Comparison of ENCODE assay signal across 21 cellular contexts in the genomic region with DNA sequence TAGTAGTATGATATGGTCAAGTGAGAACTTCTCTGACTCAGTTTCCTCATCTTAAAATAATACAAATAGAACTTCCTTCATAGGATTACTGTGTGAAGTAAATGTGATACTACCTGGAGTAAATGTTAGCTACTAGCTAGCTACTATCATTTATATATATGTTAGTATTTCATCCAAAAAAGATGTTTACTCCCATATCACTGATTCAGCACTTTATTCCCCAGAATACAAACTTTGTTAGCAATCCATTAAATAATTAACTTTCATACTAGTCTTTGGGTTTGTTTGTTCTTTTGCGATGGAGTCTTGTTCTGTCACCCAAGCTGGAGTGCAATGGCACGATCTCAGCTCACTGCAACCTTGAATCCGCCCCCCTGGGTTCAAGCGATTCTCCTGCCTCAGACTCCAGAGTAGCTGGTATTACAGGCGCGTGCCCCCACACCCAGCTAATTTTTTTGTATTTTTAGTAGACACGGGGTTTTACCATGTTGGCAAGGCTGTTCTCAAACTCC. TPM values are rescaled to one million over a fixed set of nuclear protein-coding genes. Genes with fewer than 3 reads are reported as not detected.
DNase-seq lines count a peak whose midpoint lies in the region; ATAC-seq and TF ChIP-seq lines count a peak whose summit lies in the region.
"Had no signal": no experiment of that assay in that cellular context is flagged by ENCODE, and none has a peak within 500 bp of the region (broad histone marks: within the 10 kb centered on the region; RNA-seq: fewer than 3 reads in every experiment).

No MANE protein-coding gene starts in this region.

- no peak overlapping the region for H3K9ac ChIP-seq in SK-N-MC (ENCODE audit: insufficient read length)

- H3K4me3 ChIP-seq in GM23338 (no peak overlapping the region), SK-N-MC (no peak overlapping the region), ascending aorta (no peak overlapping the region)
- H3K4me3 ChIP-seq: MG63 had no signal

- H3K27me3 ChIP-seq in GM23338 (ENCODE audit: insufficient read depth) (no peaks in the 10 kb centered on the region), ascending aorta (no peaks in the 10 kb centered on the region)
- H3K27me3 ChIP-seq in CD4-positive, alpha-beta T cell (ENCODE audit: control insufficient read depth, insufficient read depth, low read length): no peaks in the 10 kb centered on the region
- H3K27me3 ChIP-seq: MG63 had no signal

- H3K4me1 ChIP-seq in GM23338 (ENCODE audit: insufficient read depth) (peaks cover 14% of the 10 kb centered on the region; the same call in 1 of the 2 replicates), ascending aorta (peaks cover 0 to 3% of the 10 kb centered on the region in 2 donors)

- H2AFZ ChIP-seq in GM23338: no peak overlapping the region

- POLR2A ChIA-PET in CD4-positive, alpha-beta T cell (lab: Charles Lee): interaction anchor here (0.6 to 1.9 kb wide), 3 partner anchors 8 to 44 kb away, joined by 3 to 5 read pairs (median 3); no protein-coding TSS in a partner anchor

- H3K27me3 Mint-ChIP-seq in GM23338 (ENCODE audit: insufficient read depth, low read depth, poor library complexity): no peaks in the 10 kb centered on the region
- no peaks in the 10 kb centered on the region for H3K27me3 Mint-ChIP-seq in CD4-positive, alpha-beta T cell
- H3K27me3 Mint-ChIP-seq: B cell; CD8-positive, alpha-beta memory T cell had no signal

- TF ChIP-seq CTCF in GM23338 (conservative IDR thresholded peaks at IDR 0.05; ENCODE audit: low read depth in 2 of 2) (no peak), ascending aorta (IDR thresholded peaks at IDR 0.05) (no peak)
- no peak for TF ChIP-seq CTCF in CD4-positive, alpha-beta T cell (IDR thresholded peaks at IDR 0.05)

- H3K36me3 Mint-ChIP-seq in GM23338 (ENCODE audit: low read depth): peaks cover 5% of the 10 kb centered on the region; the same call in 1 of the 3 replicates
- H3K36me3 Mint-ChIP-seq in stimulated activated effector memory CD8-positive, alpha-beta T cell treated with anti-CD3 and anti-CD28 coated beads, Interleukin-12 subunit alpha, Interleukin-12 subunit beta, amount 100 ng/mL, for 72 hours: peaks cover 31% of the 10 kb centered on the region
- H3K36me3 Mint-ChIP-seq in CD4-positive, alpha-beta T cell (ENCODE audit: low read depth): peaks cover 34% of the 10 kb centered on the region

- H3K9me3 Mint-ChIP-seq in GM23338: no peaks in the 10 kb centered on the region
- no peaks in the 10 kb centered on the region for H3K9me3 Mint-ChIP-seq in stimulated activated effector memory CD8-positive, alpha-beta T cell treated with anti-CD3 and anti-CD28 coated beads, Interleukin-12 subunit alpha, Interleukin-12 subunit beta, amount 100 ng/mL, for 72 hours
- no peaks in the 10 kb centered on the region for H3K9me3 Mint-ChIP-seq in CD4-positive, alpha-beta T cell
- H3K9me3 Mint-ChIP-seq: CD8-positive, alpha-beta memory T cell had no signal

- H3K36me3 ChIP-seq in GM23338 (ENCODE audit: insufficient read depth) (no peaks in the 10 kb centered on the region), SK-N-MC (ENCODE audit: insufficient read depth, low read length) (peaks cover 18% of the 10 kb centered on the region), ascending aorta (no peaks in the 10 kb centered on the region)

- H3K9me2 ChIP-seq in GM23338 (ENCODE audit: insufficient read depth): no peaks in the 10 kb centered on the region

- H3K4me2 ChIP-seq in GM23338: no peak overlapping the region

- peaks cover 3% of the 10 kb centered on the region; the same call in 1 of the 2 replicates for H3F3A ChIP-seq in GM23338 (replicated peaks; ENCODE audit: low read depth)

- ATAC-seq in GM23338: no peak
- no peak for ATAC-seq in stimulated activated effector memory CD8-positive, alpha-beta T cell treated with anti-CD3 and anti-CD28 coated beads, Interleukin-12 subunit alpha, Interleukin-12 subunit beta, amount 100 ng/mL, for 72 hours
- ATAC-seq in CD4-positive, alpha-beta T cell (ENCODE audit: poor library complexity): no peak

- H3K79me2 ChIP-seq in GM23338 (replicated peaks; ENCODE audit: insufficient read depth): peaks cover 100% of the 10 kb centered on the region

- peak overlapping the region; percentile 66; the same call in 1 of the 2 replicates for H3K27ac ChIP-seq in GM23338 (ENCODE audit: low read depth)
- H3K27ac ChIP-seq in SK-N-MC: 0 out of 2 replicates have a peak overlapping the region, but pooled peaks have one; percentile 44
- H3K27ac ChIP-seq in ascending aorta: no peak overlapping the region
- H3K27ac ChIP-seq in CD4-positive, alpha-beta T cell (ENCODE audit: low read depth, low read length): no peak overlapping the region
- H3K27ac ChIP-seq: C4-2B had no signal

- DNase-seq in GM23338 (ENCODE audit: low spot score) (no peak), SK-N-MC (ENCODE audit: low read depth, low spot score) (no peak), mesenteric fat pad (ENCODE audit: low spot score) (peak; percentile 45), SK-N-DZ (ENCODE audit: low spot score) (no peak), ascending aorta (ENCODE audit: low spot score in 2 of 2) (no peak)
- DNase-seq in stimulated activated effector memory CD8-positive, alpha-beta T cell treated with anti-CD3 and anti-CD28 coated beads, Interleukin-12 subunit alpha, Interleukin-12 subunit beta, amount 100 ng/mL, for 72 hours (ENCODE audit: low spot score in 2 of 2): no peak
- DNase-seq in CD4-positive, alpha-beta T cell: no peak
- DNase-seq: CD8-positive, alpha-beta memory T cell; DMS 273 treated with DMSO at 0.1 percent for 48 hours; DMS79 treated with DMSO at 0.1 percent for 48 hours; H7; KG1; MG63; NCI-H1105 treated with DMSO at 0.1 percent for 48 hours; NCI-H146; NCI-H1930; NCI-H446 treated with DMSO at 0.1 percent for 48 hours; NCI-H526 treated with DMSO at 0.1 percent for 48 hours; SHP77 had no signal

- peaks cover 81% of the 10 kb centered on the region for H4K20me1 ChIP-seq in GM23338 (replicated peaks; ENCODE audit: insufficient read depth)

- CTCF ChIA-PET in CD4-positive, alpha-beta T cell (lab: Charles Lee): interaction anchor here (2.3 kb wide), 1 partner anchor 9 kb away, joined by 12 read pairs; no protein-coding TSS in a partner anchor

- intact Hi-C loops in ascending aorta (cut with DNase I): no loop called here
- intact Hi-C loops in CD4-positive, alpha-beta T cell (cut with DNase I, micrococcal nuclease): no loop called here

- H3K4me3 Mint-ChIP-seq in GM23338: no peak overlapping the region
- no peak overlapping the region for H3K4me3 Mint-ChIP-seq in stimulated activated effector memory CD8-positive, alpha-beta T cell treated with anti-CD3 and anti-CD28 coated beads, Interleukin-12 subunit alpha, Interleukin-12 subunit beta, amount 100 ng/mL, for 72 hours
- H3K4me3 Mint-ChIP-seq in CD4-positive, alpha-beta T cell: no peak overlapping the region
- H3K4me3 Mint-ChIP-seq: B cell; CD8-positive, alpha-beta memory T cell had no signal

- H3K4me1 Mint-ChIP-seq in GM23338: peaks cover 6% of the 10 kb centered on the region
- peaks cover 42% of the 10 kb centered on the region for H3K4me1 Mint-ChIP-seq in stimulated activated effector memory CD8-positive, alpha-beta T cell treated with anti-CD3 and anti-CD28 coated beads, Interleukin-12 subunit alpha, Interleukin-12 subunit beta, amount 100 ng/mL, for 72 hours
- H3K4me1 Mint-ChIP-seq in CD4-positive, alpha-beta T cell (ENCODE audit: low read depth): peaks cover 56% of the 10 kb centered on the region

- H3K27ac Mint-ChIP-seq in GM23338: no peak overlapping the region
- peak overlapping the region; percentile 11 for H3K27ac Mint-ChIP-seq in stimulated activated effector memory CD8-positive, alpha-beta T cell treated with anti-CD3 and anti-CD28 coated beads, Interleukin-12 subunit alpha, Interleukin-12 subunit beta, amount 100 ng/mL, for 72 hours
- H3K27ac Mint-ChIP-seq in CD4-positive, alpha-beta T cell: no peak overlapping the region
- H3K27ac Mint-ChIP-seq: B cell had no signal

- no peaks in the 10 kb centered on the region for H3K9me3 ChIP-seq in SK-N-MC (ENCODE audit: low read depth, low read length)
- H3K9me3 ChIP-seq in ascending aorta: no peaks in the 10 kb centered on the region
- no peaks in the 10 kb centered on the region for H3K9me3 ChIP-seq in CD4-positive, alpha-beta T cell (ENCODE audit: control insufficient read depth, low read length)
- H3K9me3 ChIP-seq: MG63 had no signal

RNA-seq across cellular contexts. Expression of a gene that starts 8.4 kb away (rescaled TPM):
- 49.1 and 49.5 TPM in 2 replicates for total RNA-seq in GM23338 (2014; rRNA removed; shearing (Covaris generic))
- 25.3 and 34.9 TPM in 2 replicates for polyA plus RNA-seq in GM23338 (2016; fragmentation: Nextera tagmentation; extraction: Ambion mirVana)
- total RNA-seq in mesenteric fat pad (28.5 TPM), ascending aorta (9.8 TPM)
- polyA plus RNA-seq in SK-N-DZ (2014; cell fraction: cytosol; rRNA removed): 17.3 and 21.6 TPM in 2 replicates
- polyA plus RNA-seq in SK-N-DZ (2014; cell fraction: nucleus; rRNA removed): 10.0 and 13.6 TPM in 2 replicates
- total RNA-seq in CD4-positive, alpha-beta T cell: 10 to 100 TPM; 21.3 to 21.9 TPM

RNA-seq across cellular contexts. Expression of a gene that starts 27.7 kb away (rescaled TPM):
- 29.0 and 29.3 TPM in 2 replicates for total RNA-seq in GM23338 (2014; rRNA removed; shearing (Covaris generic))
- polyA plus RNA-seq in GM23338 (2016; fragmentation: Nextera tagmentation; extraction: Ambion mirVana): 12.9 and 19.0 TPM in 2 replicates
- 39.9 TPM for total RNA-seq in mesenteric fat pad
- polyA plus RNA-seq in SK-N-DZ (2014; cell fraction: cytosol; rRNA removed): 54.3 and 56.6 TPM in 2 replicates
- 69.4 and 70.7 TPM in 2 replicates for polyA plus RNA-seq in SK-N-DZ (2014; cell fraction: nucleus; rRNA removed)
- 16.8 TPM for total RNA-seq in ascending aorta
- 10 to 100 TPM; 28.3 to 30.9 TPM for total RNA-seq in CD4-positive, alpha-beta T cell

Comparison
In these comparisons a context has a peak if more than half of its experiments do, and no peak if none do; other contexts are left out.
1. H3K27ac ChIP-seq: peak in GM23338 (single experiment) and SK-N-MC (single experiment); none in ascending aorta (0 of 2) and CD4-positive, alpha-beta T cell (single experiment).